ENCODE assay signal across 8 cellular contexts in genomic region chr1:31704261-31705079, GRCh38. TPM values are rescaled to one million over a fixed set of nuclear protein-coding genes. Genes with fewer than 3 reads are reported as not detected.
DNase-seq lines count a peak whose midpoint lies in the region; ATAC-seq, FAIRE-seq and TF ChIP-seq lines count a peak whose summit lies in the region.

No MANE protein-coding gene starts in this region.

- peak overlapping the region; percentile 13; the same call in 1 of the 2 replicates for H3K9ac ChIP-seq in Karpas-422 (ENCODE audit: low read length)

- DNase-seq in AG04449 (ENCODE audit: low read depth, low spot score), result no peak
- DNase-seq in Karpas-422, result no peak
- DNase-seq in bronchial epithelial cell (ENCODE audit: low read depth), result peak; percentile 46
- DNase-seq in lower leg skin (ENCODE audit: low spot score in 2 of 2), result peak; percentile 49 to 89
- no peak for DNase-seq in NCI-H1694 (lab: John Stamatoyannopoulos, UW)
- DNase-seq in SIG-M5 (lab: John Stamatoyannopoulos, UW), result no peak

- CTCF ChIA-PET in AG04449 (lab: Yijun Ruan, JAX), result interaction anchor here (0.7 to 6.9 kb wide), 22 partner anchors 8 to 234 kb away, joined by 3 to 117 read pairs (median 4); partner anchors contain the start of gene PTP4A2

- intact Hi-C loops in lower leg skin (cut with DNase I; ENCODE audit: low total_unique reads), result no loop called here

- H3K9me2 ChIP-seq in Karpas-422 (replicated peaks; ENCODE audit: insufficient read depth, low read length), result no peaks in the 10 kb centered on the region

- no peak for TF ChIP-seq POLR2A in lower leg skin (IDR thresholded peaks at IDR 0.05)

- H3K36me3 ChIP-seq in Karpas-422 (ENCODE audit: insufficient read depth, low read length) (no peaks in the 10 kb centered on the region), bronchial epithelial cell (ENCODE audit: control insufficient read depth, insufficient read depth, low read length) (peaks cover 2% of the 10 kb centered on the region)

- TF ChIP-seq CTCF in AG04449 (IDR thresholded peaks at IDR 0.05; ENCODE audit: insufficient read depth, low read length, missing control alignments), result no peak
- no peak for TF ChIP-seq CTCF in bronchial epithelial cell (IDR thresholded peaks at IDR 0.05; ENCODE audit: insufficient read depth, low read length, severe bottlenecking)
- TF ChIP-seq CTCF in lower leg skin (IDR thresholded peaks at IDR 0.05), result no peak

- ATAC-seq in HG02642 (IDR thresholded peaks at IDR 0.05; ENCODE audit: poor library complexity, unreplicated experiment), result no peak
- no peak for ATAC-seq in GM21528 (IDR thresholded peaks at IDR 0.05; ENCODE audit: low FRiP score, unreplicated experiment)

- POLR2A ChIA-PET in AG04449 (lab: Yijun Ruan, JAX), result interaction anchor here (0.6 to 5.7 kb wide), 9 partner anchors 10 to 84 kb away, joined by 3 to 101 read pairs (median 4); partner anchors contain the start of gene PEF1

- 7 to 10% methylated on average over 15 to 20 of the region's 20 CpGs for WGBS in lower leg skin, 2 donors

- H3K27me3 ChIP-seq in Karpas-422 (ENCODE audit: low read length) (no peaks in the 10 kb centered on the region), bronchial epithelial cell (ENCODE audit: control insufficient read depth, insufficient read depth, low read length) (peaks cover 2% of the 10 kb centered on the region)

- H2AFZ ChIP-seq in Karpas-422 (ENCODE audit: low read length), result no peak overlapping the region

- no peaks in the 10 kb centered on the region for H3K79me2 ChIP-seq in Karpas-422 (ENCODE audit: low read length)

- H4K20me1 ChIP-seq in Karpas-422 (ENCODE audit: insufficient read depth, low read depth, low read length), result no peaks in the 10 kb centered on the region

- no peaks in the 10 kb centered on the region for H3K9me3 ChIP-seq in Karpas-422 (ENCODE audit: low read length)

- no peak for FAIRE-seq in bronchial epithelial cell (lab: Jason Lieb, UNC)

- no peak overlapping the region for H3K4me2 ChIP-seq in Karpas-422 (ENCODE audit: low read depth, low read length, poor library complexity, severe bottlenecking)

- H3K27ac ChIP-seq in Karpas-422 (ENCODE audit: low read length), result no peak overlapping the region

- H3K4me3 ChIP-seq in AG04449 (ENCODE audit: low read depth, low read length) (peak overlapping the region; percentile 80), Karpas-422 (ENCODE audit: low read length) (no peak overlapping the region), bronchial epithelial cell (ENCODE audit: low read depth, low read length) (peak overlapping the region; percentile 45), lower leg skin (ENCODE audit: low read depth, poor library complexity, severe bottlenecking) (peak overlapping the region; percentile 24)

- peaks cover 18% of the 10 kb centered on the region for H3K4me1 ChIP-seq in Karpas-422 (ENCODE audit: low read length)

RNA-seq across cellular contexts. Expression of gene COL16A1, which starts 0.7 kb away (rescaled TPM):
- total RNA-seq in Karpas-422 (2014; rRNA removed; shearing (Covaris generic); ENCODE audit: low replicate concordance), result not detected in 2 replicates
- total RNA-seq in bronchial epithelial cell (87.7 and 121 TPM in 2 replicates), lower leg skin (100 to 1,000 TPM in 2 of 4 donors, 10 to 100 TPM in 2; 79.7 to 128 (median 94.7) TPM)

RNA-seq across cellular contexts. Expression of gene ADGRB2, which starts 59.7 kb away (rescaled TPM):
- 9.2 and 28.5 TPM in 2 replicates for total RNA-seq in Karpas-422 (2014; rRNA removed; shearing (Covaris generic); ENCODE audit: low replicate concordance)
- total RNA-seq in bronchial epithelial cell (0.53 and 0.64 TPM in 2 replicates), lower leg skin (1 to 10 TPM; 2.2 to 4.6 (median 3.3) TPM)

RNA-seq across cellular contexts. Expression of gene PEF1, which starts 59.8 kb away (rescaled TPM):
- 53.0 and 56.2 TPM in 2 replicates for total RNA-seq in Karpas-422 (2014; rRNA removed; shearing (Covaris generic); ENCODE audit: low replicate concordance)
- total RNA-seq in bronchial epithelial cell (67.4 and 95.2 TPM in 2 replicates), lower leg skin (100 to 1,000 TPM; 101 to 124 (median 115) TPM)

Comparison
In these comparisons a context has a peak if more than half of its experiments do, and no peak if none do; other contexts are left out.
1. DNase-seq: peak in bronchial epithelial cell (single experiment) and lower leg skin (2 of 2); none in AG04449 (single experiment), Karpas-422 (single experiment), NCI-H1694 (single experiment) and SIG-M5 (single experiment).
2. RNA of gene COL16A1, which starts 0.7 kb away (total RNA-seq): 87.7 to 121 TPM in bronchial epithelial cell and 79.7 to 128 TPM in lower leg skin; not detected in Karpas-422; every median in the first group is over 10 times any median in the second.